In genomic region chr12:50595667-50596066, GRCh38 we compare ENCODE assay signal across 19 cellular contexts.
"Had no signal": no experiment of that assay in that cellular context is flagged by ENCODE, and none has a peak within 500 bp of the region (broad histone marks: within the 10 kb centered on the region; RNA-seq: fewer than 3 reads in every experiment).

No MANE protein-coding gene starts in this region.

- H3K36me3 Mint-ChIP-seq: type B pancreatic cell had no signal

- ATAC-seq: activated CD8-positive, alpha-beta T cell treated with anti-CD3 and anti-CD28 coated beads for 36 hours; stimulated activated memory B cell treated with anti-CD40 and anti-IgM and Interleukin-4, amounts not matched to agents 10 μg/mL and 1 μg/mL and 100 μg/mL, for 72 hours had no signal

- H3K27ac ChIP-seq: adrenal gland, esophagus muscularis mucosa, parathyroid adenoma, sigmoid colon, testis, VCaP had no signal

- H3K36me3 ChIP-seq: adrenal gland, esophagus muscularis mucosa, sigmoid colon, spleen had no signal

- H3K4me3 ChIP-seq: adrenal gland, esophagus muscularis mucosa, sigmoid colon, spleen, testis had no signal

- H3K9me3 Mint-ChIP-seq: activated CD8-positive, alpha-beta T cell treated with anti-CD3 and anti-CD28 coated beads for 36 hours; activated naive CD4-positive, alpha-beta T cell treated with anti-CD3 and anti-CD28 coated beads for 36 hours; activated T-helper 2 cell treated with anti-CD3 and anti-CD28 coated beads, Interferon-gamma antibody, Interleukin-2, Interleukin-4, amounts not matched to agents 10 μg/mL and 5 μg/mL and 100 μg/mL, durations not matched to agents 14 hours and 24 hours and 36 hours; dendritic cell treated with granulocyte-macrophage colony-stimulating factor and Interleukin-4, amounts not matched to agents 40 ng/mL and 50 ng/mL, for 4 days; nephron; stimulated activated memory B cell treated with anti-CD40 and anti-IgM and Interleukin-4, amounts not matched to agents 10 μg/mL and 1 μg/mL and 100 μg/mL, for 72 hours; type B pancreatic cell had no signal

- H3K4me3 Mint-ChIP-seq: activated CD8-positive, alpha-beta T cell treated with anti-CD3 and anti-CD28 coated beads for 36 hours; activated naive CD4-positive, alpha-beta T cell treated with anti-CD3 and anti-CD28 coated beads for 36 hours; dendritic cell treated with granulocyte-macrophage colony-stimulating factor and Interleukin-4, amounts not matched to agents 40 ng/mL and 50 ng/mL, for 4 days; nephron; stimulated activated memory B cell treated with anti-CD40 and anti-IgM and Interleukin-4, amounts not matched to agents 10 μg/mL and 1 μg/mL and 100 μg/mL, for 72 hours; type B pancreatic cell had no signal

- H3K27me3 ChIP-seq: adrenal gland, esophagus muscularis mucosa, sigmoid colon, spleen, testis had no signal

- H3K27me3 Mint-ChIP-seq: activated CD8-positive, alpha-beta T cell treated with anti-CD3 and anti-CD28 coated beads for 36 hours; dendritic cell treated with granulocyte-macrophage colony-stimulating factor and Interleukin-4, amounts not matched to agents 40 ng/mL and 50 ng/mL, for 4 days; stimulated activated memory B cell treated with anti-CD40 and anti-IgM and Interleukin-4, amounts not matched to agents 10 μg/mL and 1 μg/mL and 100 μg/mL, for 72 hours; type B pancreatic cell had no signal

- DNase-seq: activated CD8-positive, alpha-beta T cell treated with anti-CD3 and anti-CD28 coated beads for 36 hours; activated naive CD4-positive, alpha-beta T cell treated with anti-CD3 and anti-CD28 coated beads for 36 hours; activated T-cell treated with anti-CD3 and anti-CD28 coated beads, Interleukin-2, amount 50 U/mL, for 1 hour; adrenal gland; effector CD8-positive, alpha-beta T cell; sigmoid colon; spleen; stimulated activated CD4-positive, alpha-beta T cell treated with anti-CD3 and anti-CD28 coated beads, Interleukin-4, amount 100 ng/mL, for 4 hours; SW 1271; T-helper 2 cell; testis had no signal

- H3K27ac Mint-ChIP-seq: activated CD8-positive, alpha-beta T cell treated with anti-CD3 and anti-CD28 coated beads for 36 hours; activated naive CD4-positive, alpha-beta T cell treated with anti-CD3 and anti-CD28 coated beads for 36 hours; activated T-helper 2 cell treated with anti-CD3 and anti-CD28 coated beads, Interferon-gamma antibody, Interleukin-2, Interleukin-4, amounts not matched to agents 10 μg/mL and 5 μg/mL and 100 μg/mL, durations not matched to agents 14 hours and 24 hours and 36 hours; dendritic cell treated with granulocyte-macrophage colony-stimulating factor and Interleukin-4, amounts not matched to agents 40 ng/mL and 50 ng/mL, for 4 days; nephron; stimulated activated memory B cell treated with anti-CD40 and anti-IgM and Interleukin-4, amounts not matched to agents 10 μg/mL and 1 μg/mL and 100 μg/mL, for 72 hours; type B pancreatic cell had no signal

- H3K9me3 ChIP-seq: adrenal gland, esophagus muscularis mucosa, sigmoid colon, spleen, testis had no signal
